14 cellular contexts compared by ENCODE assay signal in the genomic region with DNA sequence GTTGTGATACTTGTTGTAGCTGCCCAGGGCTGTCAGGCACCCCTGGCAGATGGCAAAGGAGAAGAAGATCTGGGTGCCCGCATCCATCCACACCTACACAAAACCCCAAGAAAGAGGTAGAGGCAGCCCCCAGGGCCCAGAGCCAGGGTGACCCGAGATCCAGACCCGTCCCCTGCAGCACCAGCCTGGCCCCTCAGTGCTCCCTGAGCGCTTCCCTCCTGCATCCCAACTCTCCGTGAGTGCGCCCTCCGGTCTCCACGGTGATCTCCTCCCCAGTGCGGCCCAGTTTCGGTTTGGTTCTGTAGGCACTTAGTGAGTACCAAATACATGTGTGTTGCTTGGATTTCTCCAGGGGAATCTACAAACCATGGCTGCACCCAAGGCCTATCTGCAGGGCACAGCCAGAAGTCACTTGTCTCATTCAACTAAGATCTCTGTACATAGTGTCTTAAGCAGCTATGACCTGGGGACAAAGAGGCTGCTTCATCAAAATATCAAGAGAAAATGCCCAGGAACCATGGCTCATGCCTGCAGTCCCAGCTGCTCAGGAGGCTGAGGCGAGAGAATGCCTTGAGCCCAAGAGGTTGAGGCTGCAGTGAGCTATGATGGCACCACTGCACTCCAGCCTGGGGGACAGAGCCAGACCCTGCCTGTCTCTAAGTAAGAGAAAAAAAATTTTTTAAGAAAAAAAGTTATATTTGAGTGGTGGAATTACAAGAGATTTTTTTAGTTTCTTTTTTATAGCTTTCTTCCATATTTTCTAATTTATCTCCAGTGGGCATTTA. TPM values are rescaled to one million over a fixed set of nuclear protein-coding genes. Genes with fewer than 3 reads are reported as not detected.
A peak's percentile ranks its signal among the peaks of the same experiment; 100 is the strongest.
DNase-seq lines count a peak whose midpoint lies in the region; ATAC-seq, FAIRE-seq and TF ChIP-seq lines count a peak whose summit lies in the region.
"Had no signal": no experiment of that assay in that cellular context is flagged by ENCODE, and none has a peak within 500 bp of the region (broad histone marks: within the 10 kb centered on the region; RNA-seq: fewer than 3 reads in every experiment).

No MANE protein-coding gene starts in this region.

- peaks cover 6 to 7% of the 10 kb centered on the region in 2 donors for H3K4me1 Mint-ChIP-seq in natural killer cell treated with Interleukin-12 subunit alpha and Interleukin-12 subunit beta and Interleukin-15 and Interleukin-18, amount 100 ng/mL, for 72 hours (ENCODE audit: low read depth in 2 of 2)
- H3K4me1 Mint-ChIP-seq in natural killer cell, result peaks cover 0 to 10% of the 10 kb centered on the region in 2 donors

- H2AK5ac ChIP-seq in neuronal stem cell (ENCODE audit: low read depth, low read length), result no peak overlapping the region

- H3K27me3 Mint-ChIP-seq in natural killer cell treated with Interleukin-12 subunit alpha and Interleukin-12 subunit beta and Interleukin-15 and Interleukin-18, amount 100 ng/mL, for 72 hours, result peaks cover 32 to 34% of the 10 kb centered on the region in 2 donors
- H3K27me3 Mint-ChIP-seq in natural killer cell (ENCODE audit: low read depth in 2 of 2), result peaks cover 28 to 40% of the 10 kb centered on the region in 2 donors

- H3K18ac ChIP-seq in neuronal stem cell (ENCODE audit: low read length), result no peak overlapping the region

- ATAC-seq in natural killer cell treated with Interleukin-12 subunit alpha and Interleukin-12 subunit beta and Interleukin-15 and Interleukin-18, amount 100 ng/mL, for 72 hours, result no peak
- ATAC-seq in natural killer cell, result no peak
- no peak for ATAC-seq in GM21447 (IDR thresholded peaks at IDR 0.05; ENCODE audit: unreplicated experiment)
- ATAC-seq: GM23338 had no signal

- no peak overlapping the region for H3K23ac ChIP-seq in neuronal stem cell (ENCODE audit: low read depth, low read length, poor library complexity)

- no peaks in the 10 kb centered on the region for H3K36me3 Mint-ChIP-seq in natural killer cell treated with Interleukin-12 subunit alpha and Interleukin-12 subunit beta and Interleukin-15 and Interleukin-18, amount 100 ng/mL, for 72 hours
- no peaks in the 10 kb centered on the region for H3K36me3 Mint-ChIP-seq in natural killer cell

- H3K27ac ChIP-seq in kidney (ENCODE audit: low read depth in 2 of 2, low read length in 2 of 2), result no peak overlapping the region
- peak overlapping the region; percentile 93 for H3K27ac ChIP-seq in substantia nigra (ENCODE audit: low read depth, low read length, poor library complexity, severe bottlenecking)
- no peak overlapping the region for H3K27ac ChIP-seq in neuronal stem cell (replicated peaks; ENCODE audit: low read length)
- H3K27ac ChIP-seq: BLaER1 treated with 17β-estradiol and CSF1 and Interleukin-3, amounts not matched to agents 10 nM and 100 nM had no signal

- WGBS in neuronal stem cell (ENCODE audit: extremely low coverage in 2 of 2, insufficient read length in 2 of 2, insufficient replicate concordance in 1 of 2), 2 donors, result no CpG with 5 or more reads among the region's 11 CpGs

- H3K9me3 Mint-ChIP-seq in natural killer cell treated with Interleukin-12 subunit alpha and Interleukin-12 subunit beta and Interleukin-15 and Interleukin-18, amount 100 ng/mL, for 72 hours, result peaks cover 4% of the 10 kb centered on the region
- peaks cover 0 to 2% of the 10 kb centered on the region in 2 donors for H3K9me3 Mint-ChIP-seq in natural killer cell

- H3K4me3 ChIP-seq in kidney (ENCODE audit: low read length in 2 of 2) (no peak overlapping the region), neuronal stem cell (ENCODE audit: low read length in 2 of 2) (no peak overlapping the region)
- H3K4me3 ChIP-seq: BLaER1 treated with 17β-estradiol and CSF1 and Interleukin-3, amounts not matched to agents 10 nM and 100 nM; GM23338 had no signal

- no peak overlapping the region for H2BK5ac ChIP-seq in neuronal stem cell (ENCODE audit: low read length)

- H3K79me1 ChIP-seq in neuronal stem cell (ENCODE audit: low read depth, low read length), result no peaks in the 10 kb centered on the region

- no peak overlapping the region for H3K14ac ChIP-seq in neuronal stem cell (ENCODE audit: low read length)

- H3K9me3 ChIP-seq in kidney (ENCODE audit: control insufficient read depth in 1 of 2, low read length in 2 of 2) (no peaks in the 10 kb centered on the region), neuronal stem cell (replicated peaks in 1 of 2; ENCODE audit: control insufficient read depth in 2 of 2, insufficient read depth in 1 of 2, low read depth in 1 of 2, low read length in 2 of 2) (peaks cover 0 to 2% of the 10 kb centered on the region in 2 donors)

- peak; percentile 26 for DNase-seq in natural killer cell treated with Interleukin-12 subunit alpha and Interleukin-12 subunit beta and Interleukin-15 and Interleukin-18, amount 100 ng/mL, for 72 hours (ENCODE audit: low spot score)
- no peak for DNase-seq in natural killer cell
- DNase-seq in kidney, result peak; percentile 62
- no peak for DNase-seq in substantia nigra (lab: John Stamatoyannopoulos, UW)
- DNase-seq in GM13977 (ENCODE audit: low spot score), result no peak
- DNase-seq in neuronal stem cell (ENCODE audit: low spot score), result no peak
- DNase-seq: ACHN; CD4-positive, CD25-positive, alpha-beta regulatory T cell; DMS53; H9 had no signal

- H4K8ac ChIP-seq in neuronal stem cell (ENCODE audit: low read depth, low read length), result no peak overlapping the region

- H4K91ac ChIP-seq in neuronal stem cell (ENCODE audit: low read depth, low read length, poor library complexity), result no peak overlapping the region

- TF ChIP-seq CTCF in natural killer cell (IDR thresholded peaks at IDR 0.05) (no peak), kidney (IDR thresholded peaks at IDR 0.05; ENCODE audit: borderline replicate concordance, extremely low read depth, insufficient read depth) (no peak), GM13977 (IDR thresholded peaks at IDR 0.05; ENCODE audit: extremely low read depth, insufficient read depth, missing control alignments) (no peak)

- peaks cover 0 to 55% (median 24%) of the 10 kb centered on the region in 3 experiments for H3K27me3 ChIP-seq in neuronal stem cell (ENCODE audit: control insufficient read depth in 3 of 3, insufficient read depth in 3 of 3, low read depth in 1 of 3, low read length in 3 of 3)
- H3K27me3 ChIP-seq: BLaER1 treated with 17β-estradiol and CSF1 and Interleukin-3, amounts not matched to agents 10 nM and 100 nM had no signal

- H3K9ac ChIP-seq in kidney (ENCODE audit: low read length in 2 of 2) (no peak overlapping the region), neuronal stem cell (ENCODE audit: low read depth, low read length, poor library complexity) (no peak overlapping the region)
- H3K9ac ChIP-seq: BLaER1 treated with 17β-estradiol and CSF1 and Interleukin-3, amounts not matched to agents 10 nM and 100 nM had no signal

- no peak overlapping the region for H2AFZ ChIP-seq in neuronal stem cell (ENCODE audit: low read length)
- H2AFZ ChIP-seq: GM23338 had no signal

- H2BK15ac ChIP-seq in neuronal stem cell (ENCODE audit: low read length), result no peak overlapping the region

- intact Hi-C loops in natural killer cell (cut with micrococcal nuclease), result no loop called here
- intact Hi-C loops in kidney (cut with DNase I), result no loop called here

- H2BK120ac ChIP-seq in neuronal stem cell (ENCODE audit: low read depth, low read length), result no peak overlapping the region

- no peak overlapping the region for H3K4me3 Mint-ChIP-seq in natural killer cell treated with Interleukin-12 subunit alpha and Interleukin-12 subunit beta and Interleukin-15 and Interleukin-18, amount 100 ng/mL, for 72 hours
- no peak overlapping the region for H3K4me3 Mint-ChIP-seq in natural killer cell
- H3K4me3 Mint-ChIP-seq: GM23338, H9 had no signal

- in situ Hi-C loops in GM13977 (cut with MboI; ENCODE audit: low pct_unique_long_range_greater_than_20kb, low sequenced_read_pairs, unreplicated experiment), result no loop called here

- peaks cover 0 to 5% of the 10 kb centered on the region in 2 donors for H3K4me1 ChIP-seq in kidney (ENCODE audit: control insufficient read depth in 1 of 2, insufficient read depth in 1 of 2, low read depth in 1 of 2, low read length in 2 of 2)
- peaks cover 0 to 13% of the 10 kb centered on the region in 2 donors for H3K4me1 ChIP-seq in neuronal stem cell (ENCODE audit: control insufficient read depth in 2 of 2, insufficient read depth in 1 of 2, low read depth in 1 of 2, low read length in 2 of 2)

- no peak overlapping the region for H3K4ac ChIP-seq in neuronal stem cell (ENCODE audit: low read length)

- H3K27ac Mint-ChIP-seq in natural killer cell treated with Interleukin-12 subunit alpha and Interleukin-12 subunit beta and Interleukin-15 and Interleukin-18, amount 100 ng/mL, for 72 hours, result no peak overlapping the region
- H3K27ac Mint-ChIP-seq in natural killer cell, result no peak overlapping the region
- H3K27ac Mint-ChIP-seq: CD4-positive, CD25-positive, alpha-beta regulatory T cell; GM23338; H9 had no signal

- H3K36me3 ChIP-seq in kidney (ENCODE audit: control insufficient read depth in 1 of 2, insufficient read depth in 2 of 2, low read length in 2 of 2) (peaks cover 12 to 44% of the 10 kb centered on the region in 2 donors), neuronal stem cell (replicated peaks in 1 of 2; ENCODE audit: control insufficient read depth in 2 of 2, insufficient read depth in 2 of 2, low read length in 2 of 2) (no peaks in the 10 kb centered on the region)
- H3K36me3 ChIP-seq: BLaER1 treated with 17β-estradiol and CSF1 and Interleukin-3, amounts not matched to agents 10 nM and 100 nM had no signal

- no peak for FAIRE-seq in kidney (lab: Jason Lieb, UNC)

- H2BK12ac ChIP-seq in neuronal stem cell (ENCODE audit: low read length), result no peak overlapping the region

- no peak overlapping the region for H3K4me2 ChIP-seq in neuronal stem cell (ENCODE audit: insufficient read depth, low read length, poor library complexity, severe bottlenecking)
- H3K4me2 ChIP-seq: GM23338 had no signal

RNA-seq across cellular contexts. Expression of a gene that starts 15.9 kb away (rescaled TPM):
- total RNA-seq in natural killer cell treated with Interleukin-12 subunit alpha and Interleukin-12 subunit beta and Interleukin-15 and Interleukin-18, amount 100 ng/mL, for 72 hours, result under 1 TPM in 1 of 2 donors, not detected in 1; 0.11 TPM
- total RNA-seq in natural killer cell (under 1 TPM in 2 of 3 donors, not detected in 1; 0.54 to 0.70 TPM), kidney (130 TPM)
- 45.6 TPM for polyA plus RNA-seq in kidney (ENCODE audit: insufficient read depth, low read depth, low replicate concordance)
- polyA plus RNA-seq in neuronal stem cell (2013, experiment 1 of 2), result 0.18 TPM
- 0.22 TPM for polyA plus RNA-seq in neuronal stem cell (2013, experiment 2 of 2)
- total RNA-seq: CD4-positive, CD25-positive, alpha-beta regulatory T cell; HT1080 had no signal
- polyA plus RNA-seq: CD4-positive, CD25-positive, alpha-beta regulatory T cell; GM23338 had no signal

Comparison
In these comparisons a context has a peak if more than half of its experiments do, and no peak if none do; other contexts are left out.
1. DNase-seq: peak in natural killer cell treated with Interleukin-12 subunit alpha and Interleukin-12 subunit beta and Interleukin-15 and Interleukin-18, amount 100 ng/mL, for 72 hours (single experiment) and kidney (single experiment); none in natural killer cell (single experiment), substantia nigra (0 of 49), GM13977 (single experiment) and neuronal stem cell (single experiment).
2. RNA of a gene that starts 15.9 kb away (total RNA-seq): 130 TPM in kidney (single experiment); 0.54 to 0.70 TPM in natural killer cell and 0.11 TPM in natural killer cell treated with Interleukin-12 subunit alpha and Interleukin-12 subunit beta and Interleukin-15 and Interleukin-18, amount 100 ng/mL, for 72 hours; every median in the first group is over 10 times any median in the second.